In genomic region chr6:161272600-161273355, GRCh38 we compare ENCODE assay signal across 1 cellular context.
A peak's percentile ranks its signal among the peaks of the same experiment; 100 is the strongest.
TF ChIP-seq lines count a peak whose summit lies in the region.

No MANE protein-coding gene starts in this region.

TF ChIP-seq in H1, 55 proteins besides CTCF, POLR2A, EP300 and RAD21 (continued from another document):
- TF ChIP-seq CHD7 (IDR thresholded peaks at IDR 0.05; ENCODE audit: insufficient replicate concordance, low read length) (peak; percentile 41), KDM4A (IDR thresholded peaks at IDR 0.05; ENCODE audit: low read depth, low read length, severe bottlenecking) (no peak), SIN3A (conservative IDR thresholded peaks at IDR 0.05 in 1 of 2, IDR thresholded peaks at IDR 0.05 in 1 of 2; ENCODE audit: low read depth in 1 of 2, low read length in 2 of 2) (peak in 1 of 2 experiments; percentile 88; a peak in 2 of 4 replicates)
